In the genomic region with DNA sequence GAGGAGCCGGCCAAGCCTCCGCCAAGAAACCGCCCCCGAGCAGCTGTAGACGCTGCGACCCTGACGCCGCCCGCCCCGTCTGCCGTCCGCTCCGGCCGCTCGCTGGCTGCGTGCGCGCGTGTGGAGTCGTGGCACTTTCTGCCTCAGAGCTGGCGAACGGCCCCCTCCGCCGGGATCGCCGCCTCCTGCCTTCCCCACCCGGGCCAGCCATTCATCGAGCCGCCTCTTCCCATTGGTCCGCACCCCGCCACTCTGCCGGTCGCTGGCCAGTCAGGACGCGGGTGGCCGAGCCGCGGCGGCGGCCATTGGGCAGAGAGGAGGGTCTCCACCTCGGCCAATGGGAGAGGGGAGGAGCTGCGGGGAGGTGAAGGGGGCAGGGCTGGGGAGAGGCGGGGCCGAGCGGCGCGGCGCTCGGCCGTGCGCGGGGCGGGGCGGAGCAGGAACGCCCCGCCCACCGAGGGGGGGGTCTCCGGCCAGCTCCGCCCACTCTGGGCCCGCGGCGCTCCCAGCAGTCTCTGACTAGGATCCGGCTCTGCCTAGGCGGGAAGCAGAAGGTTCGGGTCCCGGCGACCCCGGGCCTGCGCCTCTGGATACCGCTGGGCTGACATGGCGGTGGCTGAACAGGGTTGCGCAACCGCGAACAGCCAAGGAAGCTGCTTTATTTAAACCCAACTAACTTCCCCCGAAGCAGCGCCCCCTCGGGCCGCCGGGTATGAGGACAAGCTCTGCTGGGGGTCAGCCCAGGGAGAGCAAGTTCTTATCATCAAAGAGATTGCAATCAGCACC, we compare ENCODE assay signal across 1 cellular context.
TF ChIP-seq lines count a peak whose summit lies in the region.

A gene with protein sequence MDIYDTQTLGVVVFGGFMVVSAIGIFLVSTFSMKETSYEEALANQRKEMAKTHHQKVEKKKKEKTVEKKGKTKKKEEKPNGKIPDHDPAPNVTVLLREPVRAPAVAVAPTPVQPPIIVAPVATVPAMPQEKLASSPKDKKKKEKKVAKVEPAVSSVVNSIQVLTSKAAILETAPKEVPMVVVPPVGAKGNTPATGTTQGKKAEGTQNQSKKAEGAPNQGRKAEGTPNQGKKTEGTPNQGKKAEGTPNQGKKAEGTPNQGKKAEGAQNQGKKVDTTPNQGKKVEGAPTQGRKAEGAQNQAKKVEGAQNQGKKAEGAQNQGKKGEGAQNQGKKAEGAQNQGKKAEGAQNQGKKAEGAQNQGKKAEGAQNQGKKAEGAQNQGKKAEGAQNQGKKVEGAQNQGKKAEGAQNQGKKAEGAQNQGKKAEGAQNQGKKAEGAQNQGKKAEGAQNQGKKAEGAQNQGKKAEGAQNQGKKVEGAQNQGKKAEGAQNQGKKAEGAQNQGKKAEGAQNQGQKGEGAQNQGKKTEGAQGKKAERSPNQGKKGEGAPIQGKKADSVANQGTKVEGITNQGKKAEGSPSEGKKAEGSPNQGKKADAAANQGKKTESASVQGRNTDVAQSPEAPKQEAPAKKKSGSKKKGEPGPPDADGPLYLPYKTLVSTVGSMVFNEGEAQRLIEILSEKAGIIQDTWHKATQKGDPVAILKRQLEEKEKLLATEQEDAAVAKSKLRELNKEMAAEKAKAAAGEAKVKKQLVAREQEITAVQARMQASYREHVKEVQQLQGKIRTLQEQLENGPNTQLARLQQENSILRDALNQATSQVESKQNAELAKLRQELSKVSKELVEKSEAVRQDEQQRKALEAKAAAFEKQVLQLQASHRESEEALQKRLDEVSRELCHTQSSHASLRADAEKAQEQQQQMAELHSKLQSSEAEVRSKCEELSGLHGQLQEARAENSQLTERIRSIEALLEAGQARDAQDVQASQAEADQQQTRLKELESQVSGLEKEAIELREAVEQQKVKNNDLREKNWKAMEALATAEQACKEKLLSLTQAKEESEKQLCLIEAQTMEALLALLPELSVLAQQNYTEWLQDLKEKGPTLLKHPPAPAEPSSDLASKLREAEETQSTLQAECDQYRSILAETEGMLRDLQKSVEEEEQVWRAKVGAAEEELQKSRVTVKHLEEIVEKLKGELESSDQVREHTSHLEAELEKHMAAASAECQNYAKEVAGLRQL (N-terminal part only) (minus strand): TSS at position 140 of the 786 bp plus-strand sequence. CDS start 21,735 bp downstream, outside the sequence.

TF ChIP-seq in HepG2, 621 proteins besides CTCF, POLR2A, EP300 and RAD21 (continued from another document and continues in another):
- TF ChIP-seq BCLAF1 (IDR thresholded peaks at IDR 0.05): no peak
- peak; percentile 42 for TF ChIP-seq ARNT2 (CRISPR knock-in tag; IDR thresholded peaks at IDR 0.05; ENCODE audit: low read depth)
- TF ChIP-seq ZSCAN20 (CRISPR knock-in tag; IDR thresholded peaks at IDR 0.05; ENCODE audit: borderline replicate concordance): peak; percentile 96
- peak; percentile 93 for TF ChIP-seq ZMYM4 (CRISPR knock-in tag; IDR thresholded peaks at IDR 0.05)
- peak; percentile 22; the same call in 1 of the 2 replicates for TF ChIP-seq MEIS1 (CRISPR knock-in tag; IDR thresholded peaks at IDR 0.05; ENCODE audit: borderline replicate concordance)
- peak; percentile 64; the same call in 1 of the 2 replicates for TF ChIP-seq SIN3A (IDR thresholded peaks at IDR 0.05; ENCODE audit: borderline replicate concordance, low read depth, low read length)
- TF ChIP-seq, protein P1, sequence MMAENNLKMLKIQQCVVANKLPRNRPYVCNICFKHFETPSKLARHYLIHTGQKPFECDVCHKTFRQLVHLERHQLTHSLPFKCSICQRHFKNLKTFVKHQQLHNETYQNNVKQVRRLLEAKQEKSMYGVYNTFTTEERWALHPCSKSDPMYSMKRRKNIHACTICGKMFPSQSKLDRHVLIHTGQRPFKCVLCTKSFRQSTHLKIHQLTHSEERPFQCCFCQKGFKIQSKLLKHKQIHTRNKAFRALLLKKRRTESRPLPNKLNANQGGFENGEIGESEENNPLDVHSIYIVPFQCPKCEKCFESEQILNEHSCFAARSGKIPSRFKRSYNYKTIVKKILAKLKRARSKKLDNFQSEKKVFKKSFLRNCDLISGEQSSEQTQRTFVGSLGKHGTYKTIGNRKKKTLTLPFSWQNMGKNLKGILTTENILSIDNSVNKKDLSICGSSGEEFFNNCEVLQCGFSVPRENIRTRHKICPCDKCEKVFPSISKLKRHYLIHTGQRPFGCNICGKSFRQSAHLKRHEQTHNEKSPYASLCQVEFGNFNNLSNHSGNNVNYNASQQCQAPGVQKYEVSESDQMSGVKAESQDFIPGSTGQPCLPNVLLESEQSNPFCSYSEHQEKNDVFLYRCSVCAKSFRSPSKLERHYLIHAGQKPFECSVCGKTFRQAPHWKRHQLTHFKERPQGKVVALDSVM (CRISPR knock-in tag; IDR thresholded peaks at IDR 0.05): no peak
- peak; percentile 86 for TF ChIP-seq ZNF703 (CRISPR knock-in tag; IDR thresholded peaks at IDR 0.05; ENCODE audit: borderline replicate concordance)
- peak; percentile 81 for TF ChIP-seq MIER2 (CRISPR knock-in tag; IDR thresholded peaks at IDR 0.05)
- peak; percentile 86 for TF ChIP-seq HNRNPLL (IDR thresholded peaks at IDR 0.05; ENCODE audit: low read depth, low read length, poor library complexity, severe bottlenecking)
- peak; percentile 96 for TF ChIP-seq ZMYM2 (CRISPR knock-in tag; IDR thresholded peaks at IDR 0.05)
- peak; percentile 40 for TF ChIP-seq MXD4 (CRISPR knock-in tag; IDR thresholded peaks at IDR 0.05)
- peak; percentile 71 for TF ChIP-seq RCOR2 (CRISPR knock-in tag; IDR thresholded peaks at IDR 0.05)
- peak; percentile 94 for TF ChIP-seq BRD4 (CRISPR knock-in tag; IDR thresholded peaks at IDR 0.05)
- TF ChIP-seq RBAK (CRISPR knock-in tag; IDR thresholded peaks at IDR 0.05): peak; percentile 84; the same call in 1 of the 2 replicates
- TF ChIP-seq ZNF83 (CRISPR knock-in tag; IDR thresholded peaks at IDR 0.05; ENCODE audit: borderline replicate concordance): peak; percentile 82
- no peak for TF ChIP-seq NFE2L2 (IDR thresholded peaks at IDR 0.05; ENCODE audit: low read length)
- peak; percentile 98 for TF ChIP-seq KAT7 (CRISPR knock-in tag; IDR thresholded peaks at IDR 0.05; ENCODE audit: borderline replicate concordance)
- TF ChIP-seq E2F5 (CRISPR knock-in tag; conservative IDR thresholded peaks at IDR 0.05): peak; percentile 78
- peak; percentile 84 for TF ChIP-seq ZFX (CRISPR knock-in tag; IDR thresholded peaks at IDR 0.05; ENCODE audit: low read depth)
- TF ChIP-seq PHF21A (CRISPR knock-in tag; IDR thresholded peaks at IDR 0.05): peak; percentile 97
- TF ChIP-seq, protein P2, sequence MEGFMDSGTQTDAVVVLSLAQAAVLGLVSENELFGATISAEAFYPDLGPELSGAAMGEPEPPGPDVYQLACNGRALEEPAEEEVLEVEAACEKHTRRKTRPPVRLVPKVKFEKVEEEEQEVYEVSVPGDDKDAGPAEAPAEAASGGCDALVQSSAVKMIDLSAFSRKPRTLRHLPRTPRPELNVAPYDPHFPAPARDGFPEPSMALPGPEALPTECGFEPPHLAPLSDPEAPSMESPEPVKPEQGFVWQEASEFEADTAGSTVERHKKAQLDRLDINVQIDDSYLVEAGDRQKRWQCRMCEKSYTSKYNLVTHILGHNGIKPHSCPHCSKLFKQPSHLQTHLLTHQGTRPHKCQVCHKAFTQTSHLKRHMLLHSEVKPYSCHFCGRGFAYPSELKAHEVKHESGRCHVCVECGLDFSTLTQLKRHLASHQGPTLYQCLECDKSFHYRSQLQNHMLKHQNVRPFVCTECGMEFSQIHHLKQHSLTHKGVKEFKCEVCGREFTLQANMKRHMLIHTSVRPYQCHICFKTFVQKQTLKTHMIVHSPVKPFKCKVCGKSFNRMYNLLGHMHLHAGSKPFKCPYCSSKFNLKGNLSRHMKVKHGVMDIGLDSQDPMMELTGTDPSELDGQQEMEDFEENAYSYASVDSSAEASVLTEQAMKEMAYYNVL (CRISPR knock-in tag; IDR thresholded peaks at IDR 0.05; ENCODE audit: borderline replicate concordance): peak; percentile 8
- TF ChIP-seq, protein P3, sequence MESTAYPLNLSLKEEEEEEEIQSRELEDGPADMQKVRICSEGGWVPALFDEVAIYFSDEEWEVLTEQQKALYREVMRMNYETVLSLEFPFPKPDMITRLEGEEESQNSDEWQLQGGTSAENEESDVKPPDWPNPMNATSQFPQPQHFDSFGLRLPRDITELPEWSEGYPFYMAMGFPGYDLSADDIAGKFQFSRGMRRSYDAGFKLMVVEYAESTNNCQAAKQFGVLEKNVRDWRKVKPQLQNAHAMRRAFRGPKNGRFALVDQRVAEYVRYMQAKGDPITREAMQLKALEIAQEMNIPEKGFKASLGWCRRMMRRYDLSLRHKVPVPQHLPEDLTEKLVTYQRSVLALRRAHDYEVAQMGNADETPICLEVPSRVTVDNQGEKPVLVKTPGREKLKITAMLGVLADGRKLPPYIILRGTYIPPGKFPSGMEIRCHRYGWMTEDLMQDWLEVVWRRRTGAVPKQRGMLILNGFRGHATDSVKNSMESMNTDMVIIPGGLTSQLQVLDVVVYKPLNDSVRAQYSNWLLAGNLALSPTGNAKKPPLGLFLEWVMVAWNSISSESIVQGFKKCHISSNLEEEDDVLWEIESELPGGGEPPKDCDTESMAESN (CRISPR knock-in tag; conservative IDR thresholded peaks at IDR 0.05): peak; percentile 85
- TF ChIP-seq SALL1 (CRISPR knock-in tag; IDR thresholded peaks at IDR 0.05): peak; percentile 94
- TF ChIP-seq ZFY (CRISPR knock-in tag; IDR thresholded peaks at IDR 0.05): peak; percentile 89
- TF ChIP-seq CREM (IDR thresholded peaks at IDR 0.05): no peak; the same call in 1 of the 2 replicates
- 0 out of 2 replicates have a peak, but pooled peaks have one; percentile 35 for TF ChIP-seq CREM (CRISPR knock-in tag; IDR thresholded peaks at IDR 0.05)
- TF ChIP-seq SMAD1 (CRISPR knock-in tag; IDR thresholded peaks at IDR 0.05; ENCODE audit: borderline replicate concordance, low read depth): peak; percentile 95
- peak; percentile 89 for TF ChIP-seq AHR (CRISPR knock-in tag; IDR thresholded peaks at IDR 0.05)
- TF ChIP-seq CBX5 (CRISPR knock-in tag; IDR thresholded peaks at IDR 0.05; ENCODE audit: borderline replicate concordance): peak; percentile 91
- peak; percentile 85; the same call in 1 of the 2 replicates for TF ChIP-seq MAF1 (CRISPR knock-in tag; IDR thresholded peaks at IDR 0.05; ENCODE audit: borderline replicate concordance)
- TF ChIP-seq ARID5B (CRISPR knock-in tag; IDR thresholded peaks at IDR 0.05): peak; percentile 80
- peak; percentile 75; the same call in 1 of the 2 replicates for TF ChIP-seq ARID2 (CRISPR knock-in tag; IDR thresholded peaks at IDR 0.05; ENCODE audit: borderline replicate concordance)
- TF ChIP-seq ZNF143 (CRISPR knock-in tag; IDR thresholded peaks at IDR 0.05): peak; percentile 79
- TF ChIP-seq ELF3 (CRISPR knock-in tag; IDR thresholded peaks at IDR 0.05): peak; percentile 79
- TF ChIP-seq PCBP1 (IDR thresholded peaks at IDR 0.05; ENCODE audit: borderline replicate concordance, low read depth, low read length): peak; percentile 73; the same call in 1 of the 2 replicates
- TF ChIP-seq ZNF180 (CRISPR knock-in tag; IDR thresholded peaks at IDR 0.05; ENCODE audit: borderline replicate concordance, low read depth): no peak
- no peak for TF ChIP-seq NPAS2 (CRISPR knock-in tag; IDR thresholded peaks at IDR 0.05; ENCODE audit: borderline replicate concordance)
- no peak for TF ChIP-seq ZNF10 (CRISPR knock-in tag; IDR thresholded peaks at IDR 0.05; ENCODE audit: borderline replicate concordance, low read depth)
- peak; percentile 99 for TF ChIP-seq ZNF644 (CRISPR knock-in tag; IDR thresholded peaks at IDR 0.05; ENCODE audit: low read depth)
- peak; percentile 85 for TF ChIP-seq ZNF567 (CRISPR knock-in tag; IDR thresholded peaks at IDR 0.05; ENCODE audit: borderline replicate concordance)
- peak; percentile 69 for TF ChIP-seq AGO1 (IDR thresholded peaks at IDR 0.05; ENCODE audit: low read depth, low read length, poor library complexity, severe bottlenecking)
